Comparison of ENCODE assay signal across 1 cellular context in genomic region chr4:2698504-2698903, GRCh38.
TF ChIP-seq lines count a peak whose summit lies in the region.

No MANE protein-coding gene starts in this region.

TF ChIP-seq in HepG2, 621 proteins besides CTCF, POLR2A, EP300 and RAD21:
- TF ChIP-seq IRF1 (CRISPR knock-in tag; IDR thresholded peaks at IDR 0.05; ENCODE audit: low read depth) (no peak), ZNF414 (CRISPR knock-in tag; IDR thresholded peaks at IDR 0.05) (no peak), FOXJ3 (CRISPR knock-in tag; IDR thresholded peaks at IDR 0.05; ENCODE audit: borderline replicate concordance) (no peak), PHF5A (CRISPR knock-in tag; IDR thresholded peaks at IDR 0.05; ENCODE audit: low read depth, unreplicated experiment) (no peak), RFX1 (IDR thresholded peaks at IDR 0.05) (no peak), ZFP36L2 (CRISPR knock-in tag; IDR thresholded peaks at IDR 0.05) (no peak), ZNF276 (CRISPR knock-in tag; IDR thresholded peaks at IDR 0.05; ENCODE audit: low read depth) (no peak), ZNF484 (CRISPR knock-in tag; IDR thresholded peaks at IDR 0.05; ENCODE audit: borderline replicate concordance, low read depth) (no peak), CHD4 (IDR thresholded peaks at IDR 0.05; ENCODE audit: borderline replicate concordance, low read length) (no peak), ZFP82 (CRISPR knock-in tag; IDR thresholded peaks at IDR 0.05; ENCODE audit: borderline replicate concordance) (no peak), RBFOX2 (IDR thresholded peaks at IDR 0.05; ENCODE audit: low read depth, low read length) (no peak), ZNF30 (CRISPR knock-in tag; IDR thresholded peaks at IDR 0.05) (no peak), ZNF768 (CRISPR knock-in tag; IDR thresholded peaks at IDR 0.05) (no peak), ZNF605 (CRISPR knock-in tag; IDR thresholded peaks at IDR 0.05) (no peak), ZNF746 (CRISPR knock-in tag; IDR thresholded peaks at IDR 0.05) (no peak), RAD51 (IDR thresholded peaks at IDR 0.05; ENCODE audit: borderline replicate concordance) (no peak)
